In genomic region chrX:136708348-136708747, GRCh38 we compare ENCODE assay signal across 10 cellular contexts.
DNase-seq lines count a peak whose midpoint lies in the region; FAIRE-seq and TF ChIP-seq lines count a peak whose summit lies in the region.
"Had no signal": no experiment of that assay in that cellular context is flagged by ENCODE, and none has a peak within 500 bp of the region (broad histone marks: within the 10 kb centered on the region; RNA-seq: fewer than 3 reads in every experiment).

No MANE protein-coding gene starts in this region.

- H3K4me3 ChIP-seq in AG04450 (ENCODE audit: low read depth, low read length) (no peak overlapping the region), fibroblast of pulmonary artery (replicated peaks; ENCODE audit: low read depth, low read length) (no peak overlapping the region), MG63 (no peak overlapping the region)

- H3K9me3 ChIP-seq in AG04450 (ENCODE audit: control insufficient read depth, insufficient read depth, low read length) (no peaks in the 10 kb centered on the region), MG63 (no peaks in the 10 kb centered on the region)

- DNase-seq in AG04450 (ENCODE audit: low read depth, low spot score) (no peak), NCI-H460 (ENCODE audit: extremely low read depth, low read depth) (peak; percentile 11), fibroblast of pulmonary artery (ENCODE audit: low read depth) (peak; percentile 23), MG63 (no peak), frontal cortex (ENCODE audit: low spot score in 2 of 2) (no peak)
- no peak for DNase-seq in stimulated activated CD4-positive, alpha-beta T cell treated with anti-CD3 and anti-CD28 coated beads, Interleukin-4, amount 100 ng/mL, for 24 hours
- DNase-seq in activated T-cell treated with anti-CD3 and anti-CD28 coated beads, Interleukin-2, amount 50 U/mL, for 1 hour = no peak
- DNase-seq: activated naive CD8-positive, alpha-beta T cell treated with anti-CD3 and anti-CD28 coated beads for 36 hours; NCI-H510A had no signal

- POLR2A ChIA-PET in AG04450 (lab: Yijun Ruan, JAX) = no interaction called here

- H3K27me3 ChIP-seq in AG04450 (ENCODE audit: control insufficient read depth, insufficient read depth, low read length) (no peaks in the 10 kb centered on the region), MG63 (no peaks in the 10 kb centered on the region)

- H3K27ac ChIP-seq in AG04450 (ENCODE audit: low read depth, low read length) = no peak overlapping the region

- no peaks in the 10 kb centered on the region for H3K36me3 ChIP-seq in MG63

- FAIRE-seq in frontal cortex (lab: Jason Lieb, UNC) = no peak

- peak; percentile 44 for TF ChIP-seq CTCF in AG04450 (IDR thresholded peaks at IDR 0.05; ENCODE audit: low read depth, low read length)
- TF ChIP-seq CTCF in GM12874 (IDR thresholded peaks at IDR 0.05; ENCODE audit: insufficient read depth, low read depth, low read length) = peak; percentile 26
- TF ChIP-seq CTCF in fibroblast of pulmonary artery (IDR thresholded peaks at IDR 0.05; ENCODE audit: low read length, missing control alignments) = peak; percentile 52

- CTCF ChIA-PET in AG04450 (lab: Charles Lee) = interaction anchor here (0.7 to 1.1 kb wide), 4 partner anchors 10 to 218 kb away, joined by 3 to 4 read pairs (median 4); no protein-coding TSS in a partner anchor

Comparison
In these comparisons a context has a peak if more than half of its experiments do, and no peak if none do; other contexts are left out.
1. DNase-seq: peak in NCI-H460 (single experiment) and fibroblast of pulmonary artery (single experiment); none in AG04450 (single experiment), stimulated activated CD4-positive, alpha-beta T cell treated with anti-CD3 and anti-CD28 coated beads, Interleukin-4, amount 100 ng/mL, for 24 hours (single experiment), MG63 (single experiment), frontal cortex (0 of 2) and activated T-cell treated with anti-CD3 and anti-CD28 coated beads, Interleukin-2, amount 50 U/mL, for 1 hour (single experiment).
2. Peak in every context shown above with its lines, with median percentiles within 50 percentile points of each other: CTCF ChIP-seq.